ENCODE assay signal across 1 cellular context in the genomic region with DNA sequence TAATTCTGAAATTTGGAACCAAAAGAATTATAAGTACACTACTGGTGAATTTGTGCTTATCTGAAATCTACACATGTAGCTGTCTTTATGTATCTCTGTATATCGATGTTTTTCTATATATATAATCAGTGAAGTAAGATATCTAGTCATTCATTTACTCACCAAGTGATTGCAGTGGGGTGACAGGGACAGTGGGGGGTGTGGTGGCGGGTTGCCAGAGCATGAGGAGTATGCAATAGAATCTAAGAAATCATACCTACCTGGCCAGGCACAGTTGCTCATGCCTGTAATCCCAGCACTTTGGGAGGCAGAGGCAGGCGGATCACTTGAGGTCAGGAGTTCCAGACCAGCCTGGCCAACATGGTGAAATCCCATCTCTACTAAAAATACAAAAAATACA.
TF ChIP-seq lines count a peak whose summit lies in the region.
"Not testable (repeated sequence)": the region's sequence is repeated elsewhere in the genome, so short reads cannot be mapped to it uniquely, and the experiment has no call there.

No MANE protein-coding gene starts in this region.

TF ChIP-seq in K562, 482 proteins besides CTCF, POLR2A, EP300 and RAD21:
- TF ChIP-seq, protein P1, sequence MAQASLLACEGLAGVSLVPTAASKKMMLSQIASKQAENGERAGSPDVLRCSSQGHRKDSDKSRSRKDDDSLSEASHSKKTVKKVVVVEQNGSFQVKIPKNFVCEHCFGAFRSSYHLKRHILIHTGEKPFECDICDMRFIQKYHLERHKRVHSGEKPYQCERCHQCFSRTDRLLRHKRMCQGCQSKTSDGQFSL (CRISPR knock-in tag; IDR thresholded peaks at IDR 0.05) = peak; percentile 41; the same call in 1 of the 2 replicates
- TF ChIP-seq, protein P1 (tag; IDR thresholded peaks at IDR 0.05) = not testable (repeated sequence)
- TF ChIP-seq NFIC (IDR thresholded peaks at IDR 0.05) (peak; percentile 60), ZNF24 (IDR thresholded peaks at IDR 0.05) (0 out of 2 replicates have a peak, but pooled peaks have one; percentile 42)
